Comparison of ENCODE assay signal across 1 cellular context in the genomic region with DNA sequence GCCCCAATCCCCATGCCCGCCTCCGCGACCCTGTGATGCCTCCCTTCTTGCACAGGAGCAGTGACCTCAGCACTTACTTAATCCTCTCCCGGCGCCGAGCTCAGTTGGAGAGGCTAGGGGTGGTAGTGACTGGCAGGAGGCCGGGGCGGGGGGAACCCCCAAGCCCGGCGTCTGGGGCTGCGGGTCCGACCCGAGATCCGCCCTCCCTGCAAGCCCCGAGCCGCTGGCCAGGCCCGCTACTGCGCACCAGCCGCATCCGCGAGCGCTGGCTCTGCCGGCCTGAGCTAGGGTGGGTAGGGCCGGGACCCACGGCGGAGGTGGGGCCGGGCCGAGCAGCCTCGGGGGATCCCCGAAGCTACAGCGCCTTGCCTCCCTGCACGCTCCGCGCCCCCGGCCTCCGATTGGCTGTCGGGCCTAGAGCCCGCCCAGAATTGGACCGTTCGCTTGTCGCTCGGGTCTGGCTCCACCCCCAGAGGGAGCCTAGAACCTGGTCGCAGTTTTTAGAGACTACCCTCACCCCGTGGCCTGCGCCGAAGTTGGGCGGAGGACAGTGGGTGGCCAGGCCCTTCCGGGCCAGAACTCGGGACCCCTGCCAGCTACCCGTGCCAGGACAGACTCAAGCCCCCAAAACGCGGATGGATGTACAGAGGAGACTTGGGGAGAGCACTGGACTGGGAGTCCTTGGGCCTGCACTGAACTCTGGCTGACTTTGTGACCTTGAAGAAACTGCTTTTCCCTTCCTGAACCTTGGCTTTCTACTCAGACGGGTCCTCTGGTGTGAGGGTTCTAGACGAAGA.
TF ChIP-seq lines count a peak whose summit lies in the region.

A gene (minus strand): TSS at position 362 of the 797 bp plus-strand sequence. CDS start 2,048 bp downstream, outside the sequence.

TF ChIP-seq in K562, 482 proteins besides CTCF, POLR2A, EP300 and RAD21 (continued from another document and continues in another):
- TF ChIP-seq, protein P1, sequence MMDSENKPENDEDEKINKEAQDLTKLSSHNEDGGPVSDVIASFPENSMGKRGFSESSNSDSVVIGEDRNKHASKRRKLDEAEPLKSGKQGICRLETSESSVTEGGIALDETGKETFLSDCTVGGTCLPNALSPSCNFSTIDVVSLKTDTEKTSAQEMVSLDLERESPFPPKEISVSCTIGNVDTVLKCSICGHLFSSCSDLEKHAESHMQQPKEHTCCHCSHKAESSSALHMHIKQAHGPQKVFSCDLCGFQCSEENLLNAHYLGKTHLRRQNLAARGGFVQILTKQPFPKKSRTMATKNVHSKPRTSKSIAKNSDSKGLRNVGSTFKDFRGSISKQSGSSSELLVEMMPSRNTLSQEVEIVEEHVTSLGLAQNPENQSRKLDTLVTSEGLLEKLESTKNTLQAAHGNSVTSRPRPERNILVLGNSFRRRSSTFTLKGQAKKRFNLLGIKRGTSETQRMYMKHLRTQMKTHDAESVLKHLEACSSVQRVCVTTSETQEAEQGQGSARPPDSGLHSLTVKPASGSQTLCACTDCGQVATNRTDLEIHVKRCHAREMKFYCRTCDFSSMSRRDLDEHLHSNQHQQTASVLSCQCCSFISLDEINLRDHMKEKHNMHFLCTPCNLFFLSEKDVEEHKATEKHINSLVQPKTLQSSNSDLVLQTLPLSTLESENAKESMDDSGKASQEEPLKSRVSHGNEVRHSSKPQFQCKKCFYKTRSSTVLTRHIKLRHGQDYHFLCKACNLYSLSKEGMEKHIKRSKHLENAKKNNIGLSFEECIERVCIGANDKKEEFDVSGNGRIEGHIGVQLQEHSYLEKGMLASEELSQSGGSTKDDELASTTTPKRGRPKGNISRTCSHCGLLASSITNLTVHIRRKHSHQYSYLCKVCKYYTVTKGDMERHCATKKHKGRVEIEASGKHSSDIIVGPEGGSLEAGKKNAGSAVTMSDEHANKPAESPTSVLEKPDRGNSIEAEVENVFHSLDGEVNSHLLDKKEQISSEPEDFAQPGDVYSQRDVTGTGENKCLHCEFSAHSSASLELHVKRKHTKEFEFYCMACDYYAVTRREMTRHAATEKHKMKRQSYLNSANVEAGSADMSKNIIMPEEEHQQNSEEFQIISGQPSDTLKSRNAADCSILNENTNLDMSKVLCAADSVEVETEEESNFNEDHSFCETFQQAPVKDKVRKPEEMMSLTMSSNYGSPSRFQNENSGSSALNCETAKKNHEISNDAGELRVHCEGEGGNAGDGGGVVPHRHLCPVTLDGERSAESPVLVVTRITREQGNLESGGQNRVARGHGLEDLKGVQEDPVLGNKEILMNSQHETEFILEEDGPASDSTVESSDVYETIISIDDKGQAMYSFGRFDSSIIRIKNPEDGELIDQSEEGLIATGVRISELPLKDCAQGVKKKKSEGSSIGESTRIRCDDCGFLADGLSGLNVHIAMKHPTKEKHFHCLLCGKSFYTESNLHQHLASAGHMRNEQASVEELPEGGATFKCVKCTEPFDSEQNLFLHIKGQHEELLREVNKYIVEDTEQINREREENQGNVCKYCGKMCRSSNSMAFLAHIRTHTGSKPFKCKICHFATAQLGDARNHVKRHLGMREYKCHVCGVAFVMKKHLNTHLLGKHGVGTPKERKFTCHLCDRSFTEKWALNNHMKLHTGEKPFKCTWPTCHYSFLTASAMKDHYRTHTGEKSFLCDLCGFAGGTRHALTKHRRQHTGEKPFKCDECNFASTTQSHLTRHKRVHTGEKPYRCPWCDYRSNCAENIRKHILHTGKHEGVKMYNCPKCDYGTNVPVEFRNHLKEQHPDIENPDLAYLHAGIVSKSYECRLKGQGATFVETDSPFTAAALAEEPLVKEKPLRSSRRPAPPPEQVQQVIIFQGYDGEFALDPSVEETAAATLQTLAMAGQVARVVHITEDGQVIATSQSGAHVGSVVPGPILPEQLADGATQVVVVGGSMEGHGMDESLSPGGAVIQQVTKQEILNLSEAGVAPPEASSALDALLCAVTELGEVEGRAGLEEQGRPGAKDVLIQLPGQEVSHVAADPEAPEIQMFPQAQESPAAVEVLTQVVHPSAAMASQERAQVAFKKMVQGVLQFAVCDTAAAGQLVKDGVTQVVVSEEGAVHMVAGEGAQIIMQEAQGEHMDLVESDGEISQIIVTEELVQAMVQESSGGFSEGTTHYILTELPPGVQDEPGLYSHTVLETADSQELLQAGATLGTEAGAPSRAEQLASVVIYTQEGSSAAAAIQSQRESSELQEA (IDR thresholded peaks at IDR 0.05; ENCODE audit: low read depth), result no peak
- TF ChIP-seq, protein P2, sequence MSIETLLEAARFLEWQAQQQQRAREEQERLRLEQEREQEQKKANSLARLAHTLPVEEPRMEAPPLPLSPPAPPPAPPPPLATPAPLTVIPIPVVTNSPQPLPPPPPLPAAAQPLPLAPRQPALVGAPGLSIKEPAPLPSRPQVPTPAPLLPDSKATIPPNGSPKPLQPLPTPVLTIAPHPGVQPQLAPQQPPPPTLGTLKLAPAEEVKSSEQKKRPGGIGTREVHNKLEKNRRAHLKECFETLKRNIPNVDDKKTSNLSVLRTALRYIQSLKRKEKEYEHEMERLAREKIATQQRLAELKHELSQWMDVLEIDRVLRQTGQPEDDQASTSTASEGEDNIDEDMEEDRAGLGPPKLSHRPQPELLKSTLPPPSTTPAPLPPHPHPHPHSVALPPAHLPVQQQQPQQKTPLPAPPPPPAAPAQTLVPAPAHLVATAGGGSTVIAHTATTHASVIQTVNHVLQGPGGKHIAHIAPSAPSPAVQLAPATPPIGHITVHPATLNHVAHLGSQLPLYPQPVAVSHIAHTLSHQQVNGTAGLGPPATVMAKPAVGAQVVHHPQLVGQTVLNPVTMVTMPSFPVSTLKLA (conservative IDR thresholded peaks at IDR 0.05), result no peak
- TF ChIP-seq, protein P3, sequence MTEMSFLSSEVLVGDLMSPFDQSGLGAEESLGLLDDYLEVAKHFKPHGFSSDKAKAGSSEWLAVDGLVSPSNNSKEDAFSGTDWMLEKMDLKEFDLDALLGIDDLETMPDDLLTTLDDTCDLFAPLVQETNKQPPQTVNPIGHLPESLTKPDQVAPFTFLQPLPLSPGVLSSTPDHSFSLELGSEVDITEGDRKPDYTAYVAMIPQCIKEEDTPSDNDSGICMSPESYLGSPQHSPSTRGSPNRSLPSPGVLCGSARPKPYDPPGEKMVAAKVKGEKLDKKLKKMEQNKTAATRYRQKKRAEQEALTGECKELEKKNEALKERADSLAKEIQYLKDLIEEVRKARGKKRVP (CRISPR knock-in tag; IDR thresholded peaks at IDR 0.05), result no peak
- TF ChIP-seq, protein P4, sequence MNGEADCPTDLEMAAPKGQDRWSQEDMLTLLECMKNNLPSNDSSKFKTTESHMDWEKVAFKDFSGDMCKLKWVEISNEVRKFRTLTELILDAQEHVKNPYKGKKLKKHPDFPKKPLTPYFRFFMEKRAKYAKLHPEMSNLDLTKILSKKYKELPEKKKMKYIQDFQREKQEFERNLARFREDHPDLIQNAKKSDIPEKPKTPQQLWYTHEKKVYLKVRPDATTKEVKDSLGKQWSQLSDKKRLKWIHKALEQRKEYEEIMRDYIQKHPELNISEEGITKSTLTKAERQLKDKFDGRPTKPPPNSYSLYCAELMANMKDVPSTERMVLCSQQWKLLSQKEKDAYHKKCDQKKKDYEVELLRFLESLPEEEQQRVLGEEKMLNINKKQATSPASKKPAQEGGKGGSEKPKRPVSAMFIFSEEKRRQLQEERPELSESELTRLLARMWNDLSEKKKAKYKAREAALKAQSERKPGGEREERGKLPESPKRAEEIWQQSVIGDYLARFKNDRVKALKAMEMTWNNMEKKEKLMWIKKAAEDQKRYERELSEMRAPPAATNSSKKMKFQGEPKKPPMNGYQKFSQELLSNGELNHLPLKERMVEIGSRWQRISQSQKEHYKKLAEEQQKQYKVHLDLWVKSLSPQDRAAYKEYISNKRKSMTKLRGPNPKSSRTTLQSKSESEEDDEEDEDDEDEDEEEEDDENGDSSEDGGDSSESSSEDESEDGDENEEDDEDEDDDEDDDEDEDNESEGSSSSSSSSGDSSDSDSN (IDR thresholded peaks at IDR 0.05; ENCODE audit: borderline replicate concordance in 1 of 2, low read depth in 2 of 2, low read length in 2 of 2), result no peak
- TF ChIP-seq SPI1 (IDR thresholded peaks at IDR 0.05; ENCODE audit: borderline replicate concordance, low read depth, low read length), result no peak
- no peak for TF ChIP-seq SNRNP70 (optimal IDR thresholded peaks at IDR 0.05; ENCODE audit: low read depth, low read length)
- peak; percentile 92 for TF ChIP-seq FOS (IDR thresholded peaks at IDR 0.05; ENCODE audit: extremely low read depth, insufficient read length)
- no peak for TF ChIP-seq TCF7 (IDR thresholded peaks at IDR 0.05; ENCODE audit: borderline replicate concordance)
- TF ChIP-seq, protein P5, sequence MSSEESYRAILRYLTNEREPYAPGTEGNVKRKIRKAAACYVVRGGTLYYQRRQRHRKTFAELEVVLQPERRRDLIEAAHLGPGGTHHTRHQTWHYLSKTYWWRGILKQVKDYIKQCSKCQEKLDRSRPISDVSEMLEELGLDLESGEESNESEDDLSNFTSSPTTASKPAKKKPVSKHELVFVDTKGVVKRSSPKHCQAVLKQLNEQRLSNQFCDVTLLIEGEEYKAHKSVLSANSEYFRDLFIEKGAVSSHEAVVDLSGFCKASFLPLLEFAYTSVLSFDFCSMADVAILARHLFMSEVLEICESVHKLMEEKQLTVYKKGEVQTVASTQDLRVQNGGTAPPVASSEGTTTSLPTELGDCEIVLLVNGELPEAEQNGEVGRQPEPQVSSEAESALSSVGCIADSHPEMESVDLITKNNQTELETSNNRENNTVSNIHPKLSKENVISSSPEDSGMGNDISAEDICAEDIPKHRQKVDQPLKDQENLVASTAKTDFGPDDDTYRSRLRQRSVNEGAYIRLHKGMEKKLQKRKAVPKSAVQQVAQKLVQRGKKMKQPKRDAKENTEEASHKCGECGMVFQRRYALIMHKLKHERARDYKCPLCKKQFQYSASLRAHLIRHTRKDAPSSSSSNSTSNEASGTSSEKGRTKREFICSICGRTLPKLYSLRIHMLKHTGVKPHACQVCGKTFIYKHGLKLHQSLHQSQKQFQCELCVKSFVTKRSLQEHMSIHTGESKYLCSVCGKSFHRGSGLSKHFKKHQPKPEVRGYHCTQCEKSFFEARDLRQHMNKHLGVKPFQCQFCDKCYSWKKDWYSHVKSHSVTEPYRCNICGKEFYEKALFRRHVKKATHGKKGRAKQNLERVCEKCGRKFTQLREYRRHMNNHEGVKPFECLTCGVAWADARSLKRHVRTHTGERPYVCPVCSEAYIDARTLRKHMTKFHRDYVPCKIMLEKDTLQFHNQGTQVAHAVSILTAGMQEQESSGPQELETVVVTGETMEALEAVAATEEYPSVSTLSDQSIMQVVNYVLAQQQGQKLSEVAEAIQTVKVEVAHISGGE (CRISPR knock-in tag; IDR thresholded peaks at IDR 0.05), result no peak
- TF ChIP-seq ZNF766 (CRISPR knock-in tag; conservative IDR thresholded peaks at IDR 0.05), result no peak
- TF ChIP-seq ZNF445 (CRISPR knock-in tag; IDR thresholded peaks at IDR 0.05; ENCODE audit: low read depth), result no peak
- no peak for TF ChIP-seq ZNF699 (CRISPR knock-in tag; IDR thresholded peaks at IDR 0.05; ENCODE audit: insufficient replicate concordance)
- no peak for TF ChIP-seq CCNT2 (IDR thresholded peaks at IDR 0.05; ENCODE audit: borderline replicate concordance, extremely low read depth, insufficient read length, low read depth, low read length)
- no peak for TF ChIP-seq RBBP5 (IDR thresholded peaks at IDR 0.05; ENCODE audit: borderline replicate concordance, insufficient read depth, low read length, poor library complexity, severe bottlenecking)
- no peak for TF ChIP-seq HIVEP1 (CRISPR knock-in tag; IDR thresholded peaks at IDR 0.05)
- TF ChIP-seq KLF6 (CRISPR knock-in tag; IDR thresholded peaks at IDR 0.05; ENCODE audit: borderline replicate concordance), result no peak
- TF ChIP-seq ARHGAP35 (IDR thresholded peaks at IDR 0.05; ENCODE audit: partially characterized antibody), result no peak
- TF ChIP-seq NFE2 (IDR thresholded peaks at IDR 0.05; ENCODE audit: low read depth), result no peak
- TF ChIP-seq KHSRP (IDR thresholded peaks at IDR 0.05), result no peak
- no peak for TF ChIP-seq HMG20B (CRISPR knock-in tag; IDR thresholded peaks at IDR 0.05)
- no peak for TF ChIP-seq NCOA1 (IDR thresholded peaks at IDR 0.05; ENCODE audit: low read depth)
- TF ChIP-seq, protein P6, sequence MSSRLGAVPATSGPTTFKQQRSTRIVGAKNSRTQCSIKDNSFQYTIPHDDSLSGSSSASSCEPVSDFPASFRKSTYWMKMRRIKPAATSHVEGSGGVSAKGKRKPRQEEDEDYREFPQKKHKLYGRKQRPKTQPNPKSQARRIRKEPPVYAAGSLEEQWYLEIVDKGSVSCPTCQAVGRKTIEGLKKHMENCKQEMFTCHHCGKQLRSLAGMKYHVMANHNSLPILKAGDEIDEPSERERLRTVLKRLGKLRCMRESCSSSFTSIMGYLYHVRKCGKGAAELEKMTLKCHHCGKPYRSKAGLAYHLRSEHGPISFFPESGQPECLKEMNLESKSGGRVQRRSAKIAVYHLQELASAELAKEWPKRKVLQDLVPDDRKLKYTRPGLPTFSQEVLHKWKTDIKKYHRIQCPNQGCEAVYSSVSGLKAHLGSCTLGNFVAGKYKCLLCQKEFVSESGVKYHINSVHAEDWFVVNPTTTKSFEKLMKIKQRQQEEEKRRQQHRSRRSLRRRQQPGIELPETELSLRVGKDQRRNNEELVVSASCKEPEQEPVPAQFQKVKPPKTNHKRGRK (tag; IDR thresholded peaks at IDR 0.05), result no peak
- TF ChIP-seq NR4A1 (CRISPR knock-in tag; IDR thresholded peaks at IDR 0.05), result no peak
- no peak for TF ChIP-seq NR4A1 (tag; IDR thresholded peaks at IDR 0.05)
- TF ChIP-seq CBFA2T2 (conservative IDR thresholded peaks at IDR 0.05), result no peak
- TF ChIP-seq TBL1XR1 (IDR thresholded peaks at IDR 0.05; ENCODE audit: low read length in 2 of 2), result no peak
- TF ChIP-seq KDM5B (IDR thresholded peaks at IDR 0.05; ENCODE audit: insufficient replicate concordance, low read depth, low read length), result peak; percentile 20
- TF ChIP-seq, protein P7, sequence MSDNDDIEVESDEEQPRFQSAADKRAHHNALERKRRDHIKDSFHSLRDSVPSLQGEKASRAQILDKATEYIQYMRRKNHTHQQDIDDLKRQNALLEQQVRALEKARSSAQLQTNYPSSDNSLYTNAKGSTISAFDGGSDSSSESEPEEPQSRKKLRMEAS (CRISPR knock-in tag; IDR thresholded peaks at IDR 0.05), result no peak
- TF ChIP-seq MIER1 (IDR thresholded peaks at IDR 0.05; ENCODE audit: low read depth), result peak; percentile 76; the same call in 1 of the 2 replicates
- TF ChIP-seq ARNT (IDR thresholded peaks at IDR 0.05), result no peak
- TF ChIP-seq, protein P8, sequence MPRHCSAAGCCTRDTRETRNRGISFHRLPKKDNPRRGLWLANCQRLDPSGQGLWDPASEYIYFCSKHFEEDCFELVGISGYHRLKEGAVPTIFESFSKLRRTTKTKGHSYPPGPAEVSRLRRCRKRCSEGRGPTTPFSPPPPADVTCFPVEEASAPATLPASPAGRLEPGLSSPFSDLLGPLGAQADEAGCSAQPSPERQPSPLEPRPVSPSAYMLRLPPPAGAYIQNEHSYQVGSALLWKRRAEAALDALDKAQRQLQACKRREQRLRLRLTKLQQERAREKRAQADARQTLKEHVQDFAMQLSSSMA (CRISPR knock-in tag; IDR thresholded peaks at IDR 0.05), result no peak
- TF ChIP-seq ZNF589 (CRISPR knock-in tag; IDR thresholded peaks at IDR 0.05; ENCODE audit: low read depth), result no peak
- TF ChIP-seq STAT5B (CRISPR knock-in tag; IDR thresholded peaks at IDR 0.05), result no peak
- TF ChIP-seq TFAM (CRISPR knock-in tag; conservative IDR thresholded peaks at IDR 0.05), result no peak
- no peak for TF ChIP-seq ZNF444 (CRISPR knock-in tag; IDR thresholded peaks at IDR 0.05)
- TF ChIP-seq CTBP1 (IDR thresholded peaks at IDR 0.05; ENCODE audit: borderline replicate concordance), result no peak
